Comparison of ENCODE assay signal across 9 cellular contexts in genomic region chr12:57109207-57110160, GRCh38. TPM values are rescaled to one million over a fixed set of nuclear protein-coding genes. Genes with fewer than 3 reads are reported as not detected.
DNase-seq lines count a peak whose midpoint lies in the region; ATAC-seq and TF ChIP-seq lines count a peak whose summit lies in the region.
"Had no signal": no experiment of that assay in that cellular context is flagged by ENCODE, and none has a peak within 500 bp of the region (broad histone marks: within the 10 kb centered on the region; RNA-seq: fewer than 3 reads in every experiment).

No MANE protein-coding gene starts in this region.

- no peaks in the 10 kb centered on the region for H3K9me3 Mint-ChIP-seq in natural killer cell

- H3K79me2 ChIP-seq in KMS-11 (ENCODE audit: insufficient read depth, low read depth) = no peaks in the 10 kb centered on the region; the same call in 1 of the 2 replicates

- no peaks in the 10 kb centered on the region for H4K20me1 ChIP-seq in KMS-11 (ENCODE audit: insufficient read depth)

- peaks cover 19% of the 10 kb centered on the region for H3K4me1 ChIP-seq in KMS-11 (ENCODE audit: low read depth, poor library complexity, severe bottlenecking)

- peak overlapping the region; percentile 98 for H3K4me3 Mint-ChIP-seq in natural killer cell

- CTCF ChIA-PET in AG04450 (lab: Charles Lee) = interaction anchor here (0.6 to 3.5 kb wide), 4 partner anchors 15 to 74 kb away, joined by 3 to 31 read pairs (median 16); no protein-coding TSS in a partner anchor

- ATAC-seq in natural killer cell (no peak), GM21515 (IDR thresholded peaks at IDR 0.05; ENCODE audit: unreplicated experiment) (no peak), GM21367 (IDR thresholded peaks at IDR 0.05; ENCODE audit: unreplicated experiment) (no peak)

- POLR2A ChIA-PET in AG04450 (lab: Yijun Ruan, JAX) = interaction anchor here (1.0 to 10.8 kb wide), 2 partner anchors 17 to 40 kb away, joined by 4 to 258 read pairs; partner anchors contain the start of gene NAB2

- peaks cover 10% of the 10 kb centered on the region for H3K36me3 Mint-ChIP-seq in natural killer cell

- H3K27me3 ChIP-seq in AG04450 (ENCODE audit: control insufficient read depth, insufficient read depth, low read length) (no peaks in the 10 kb centered on the region), KMS-11 (ENCODE audit: insufficient read depth, low read depth) (no peaks in the 10 kb centered on the region)

- TF ChIP-seq CTCF in AG04450 (IDR thresholded peaks at IDR 0.05; ENCODE audit: low read depth, low read length) (no peak), KMS-11 (conservative IDR thresholded peaks at IDR 0.05; ENCODE audit: low read depth, low read length) (no peak), coronary artery (IDR thresholded peaks at IDR 0.05) (no peak), natural killer cell (IDR thresholded peaks at IDR 0.05) (no peak)

- DNase-seq in AG04450 (ENCODE audit: low read depth, low spot score) = no peak
- no peak for DNase-seq in coronary artery (ENCODE audit: low spot score)
- no peak for DNase-seq in natural killer cell
- no peak for DNase-seq in NCI-H524 (lab: John Stamatoyannopoulos, UW)
- no peak for DNase-seq in AML-193 (lab: John Stamatoyannopoulos, UW)
- DNase-seq: cerebellar nuclear complex had no signal

- H3K27ac Mint-ChIP-seq in natural killer cell = peak overlapping the region; percentile 88 to 95

- H3K4me1 Mint-ChIP-seq in natural killer cell = peaks cover 51 to 75% of the 10 kb centered on the region in 2 donors

- H3K36me3 ChIP-seq in KMS-11 (ENCODE audit: insufficient read depth) = no peaks in the 10 kb centered on the region

- H3K27ac ChIP-seq in AG04450 (ENCODE audit: low read depth, low read length) = peak overlapping the region; percentile 57
- H3K27ac ChIP-seq in KMS-11 = no peak overlapping the region
- peak overlapping the region; percentile 98 for H3K27ac ChIP-seq in coronary artery

- H2AFZ ChIP-seq in KMS-11 (ENCODE audit: low read depth) = peak overlapping the region; percentile 54; the same call in 1 of the 2 replicates

- intact Hi-C loops in natural killer cell (cut with micrococcal nuclease) = loop anchor here (1.0 kb wide), 1 partner anchor 7 kb away; no protein-coding TSS in a partner anchor

- no peaks in the 10 kb centered on the region for H3K27me3 Mint-ChIP-seq in natural killer cell (ENCODE audit: low read depth in 2 of 2)

- H3K4me2 ChIP-seq in KMS-11 = peak overlapping the region; percentile 79

- no peak overlapping the region; the same call in 1 of the 2 replicates for H3K9ac ChIP-seq in KMS-11

- H3K4me3 ChIP-seq in AG04450 (ENCODE audit: low read depth, low read length) = peak overlapping the region; percentile 87
- no peak overlapping the region for H3K4me3 ChIP-seq in KMS-11 (IDR thresholded peaks at IDR 0.05; ENCODE audit: insufficient read depth, low read depth, low read length)
- peak overlapping the region; percentile 81 for H3K4me3 ChIP-seq in coronary artery

- no peaks in the 10 kb centered on the region for H3K9me3 ChIP-seq in AG04450 (ENCODE audit: control insufficient read depth, insufficient read depth, low read length)

RNA-seq across cellular contexts. Expression of gene STAT6, which starts 1.7 kb away (rescaled TPM):
- polyA plus RNA-seq in AG04450 (2011; rRNA removed) = 79.5 and 94.2 TPM in 2 replicates
- polyA minus RNA-seq in AG04450 (2011; rRNA and poly(A)+ RNA removed) = 95.3 and 103 TPM in 2 replicates
- total RNA-seq in natural killer cell = 100 to 1,000 TPM; 277 to 340 (median 319) TPM

RNA-seq across cellular contexts. Expression of gene LRP1, which starts 18.8 kb away (rescaled TPM):
- polyA plus RNA-seq in AG04450 (2011; rRNA removed) = 49.9 and 95.0 TPM in 2 replicates
- polyA minus RNA-seq in AG04450 (2011; rRNA and poly(A)+ RNA removed) = 264 and 395 TPM in 2 replicates
- 10 to 100 TPM in 1 of 3 donors, 1 to 10 TPM in 2; 6.7 to 13.1 (median 9.5) TPM for total RNA-seq in natural killer cell

RNA-seq across cellular contexts. Expression of gene NAB2, which starts 20.6 kb away (rescaled TPM):
- polyA plus RNA-seq in AG04450 (2011; rRNA removed) = 46.4 and 60.9 TPM in 2 replicates
- 68.2 and 83.4 TPM in 2 replicates for polyA minus RNA-seq in AG04450 (2011; rRNA and poly(A)+ RNA removed)
- 1 to 10 TPM; 4.2 to 7.0 (median 5.4) TPM for total RNA-seq in natural killer cell

RNA-seq across cellular contexts. Expression of gene NEMP1, which starts 30.9 kb away (rescaled TPM):
- 8.3 and 11.9 TPM in 2 replicates for polyA plus RNA-seq in AG04450 (2011; rRNA removed)
- 6.1 and 9.0 TPM in 2 replicates for polyA minus RNA-seq in AG04450 (2011; rRNA and poly(A)+ RNA removed)
- 10 to 100 TPM; 11.1 to 16.7 (median 12.1) TPM for total RNA-seq in natural killer cell

RNA-seq across cellular contexts. Expression of gene LRP1-AS, which starts 37.9 kb away (rescaled TPM):
- not detected in 2 replicates for polyA plus RNA-seq in AG04450 (2011; rRNA removed)
- polyA minus RNA-seq in AG04450 (2011; rRNA and poly(A)+ RNA removed) = not detected in 2 replicates
- total RNA-seq in natural killer cell = not detected
